14 cellular contexts compared by ENCODE assay signal in the genomic region with DNA sequence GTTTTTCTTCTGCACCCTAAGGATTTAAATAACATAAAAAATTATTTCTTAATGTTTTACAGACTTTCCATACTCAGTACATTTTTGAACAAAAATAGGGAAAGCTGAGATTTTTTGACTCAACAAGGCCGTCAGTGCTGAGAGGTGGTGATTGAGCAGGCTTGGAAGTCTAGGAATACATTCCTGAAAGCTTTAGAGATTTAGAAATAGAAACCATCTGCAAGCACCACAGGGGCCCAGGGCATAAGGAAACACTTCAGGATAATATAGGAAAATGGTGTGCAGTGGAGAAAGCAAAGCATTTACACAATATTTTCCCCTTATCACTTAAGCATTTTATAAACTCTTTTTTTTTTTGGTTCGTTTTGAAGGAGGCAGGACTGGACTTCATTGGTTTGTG. TPM values are rescaled to one million over a fixed set of nuclear protein-coding genes. Genes with fewer than 3 reads are reported as not detected.
DNase-seq lines count a peak whose midpoint lies in the region; ATAC-seq and TF ChIP-seq lines count a peak whose summit lies in the region.
"Had no signal": no experiment of that assay in that cellular context is flagged by ENCODE, and none has a peak within 500 bp of the region (broad histone marks: within the 10 kb centered on the region; RNA-seq: fewer than 3 reads in every experiment).

No MANE protein-coding gene starts in this region.

- H3T11ph ChIP-seq in H9 (ENCODE audit: low read length) = no peak overlapping the region

- H3K23ac ChIP-seq in H9 (ENCODE audit: insufficient read length, low read depth, low read length) = no peak overlapping the region

- H3K27ac ChIP-seq in H9 (ENCODE audit: insufficient read length, low read depth, low read length) = no peak overlapping the region
- H3K27ac ChIP-seq in RWPE2 (ENCODE audit: poor library complexity, severe bottlenecking) = peak overlapping the region; percentile 92
- no peak overlapping the region for H3K27ac ChIP-seq in fibroblast of lung (ENCODE audit: insufficient read depth, low read length)
- peak overlapping the region; percentile 71 for H3K27ac ChIP-seq in osteoblast (ENCODE audit: low read depth, low read length)
- H3K27ac ChIP-seq in right cardiac atrium (ENCODE audit: low read length) = no peak overlapping the region
- no peak overlapping the region for H3K27ac ChIP-seq in effector memory CD4-positive, alpha-beta T cell (ENCODE audit: insufficient read depth, low read length, poor library complexity, severe bottlenecking)
- H3K27ac ChIP-seq: lower lobe of right lung had no signal

- peaks cover 68 to 71% of the 10 kb centered on the region in 2 experiments for H3K4me1 Mint-ChIP-seq in H9
- peaks cover 10% of the 10 kb centered on the region for H3K4me1 Mint-ChIP-seq in activated T-cell treated with anti-CD3 and anti-CD28 coated beads, Interleukin-2, amount 50 U/mL, for 24 hours (ENCODE audit: low read depth)

- H3K4me2 ChIP-seq in H9 (ENCODE audit: insufficient read depth, insufficient read length, low read length) = peak overlapping the region; percentile 13
- peak overlapping the region; percentile 16 for H3K4me2 ChIP-seq in fibroblast of lung (ENCODE audit: extremely low read depth, insufficient read depth, low read length)
- peak overlapping the region; percentile 38 for H3K4me2 ChIP-seq in osteoblast (ENCODE audit: insufficient read depth, low read length)

- no peak overlapping the region for H3K9ac ChIP-seq in H9 (ENCODE audit: extremely low read depth, insufficient read length, low read length)
- H3K9ac ChIP-seq in fibroblast of lung (ENCODE audit: insufficient read depth, low read length) = no peak overlapping the region

- no peak overlapping the region for H2AK5ac ChIP-seq in H9 (ENCODE audit: insufficient read length, low read length)

- peaks cover 8% of the 10 kb centered on the region for H3K23me2 ChIP-seq in H9 (ENCODE audit: insufficient read length, low read depth, low read length, poor library complexity, severe bottlenecking)

- H2BK120ac ChIP-seq in H9 (ENCODE audit: low read depth, low read length, poor library complexity, severe bottlenecking) = no peak overlapping the region

- WGBS in H9 (ENCODE audit: extremely low coverage, insufficient read length, low lambda C conversion rate) = no CpG with 5 or more reads among the region's 2 CpGs
- 59% methylated on average over 2 of the region's 2 CpGs for WGBS in right cardiac atrium

- H2BK12ac ChIP-seq in H9 (ENCODE audit: insufficient read length, low read depth, low read length) = no peak overlapping the region

- H2BK15ac ChIP-seq in H9 (ENCODE audit: low read depth, low read length) = no peak overlapping the region

- H3K18ac ChIP-seq in H9 (ENCODE audit: insufficient read length, low read depth, low read length) = no peak overlapping the region

- H3K14ac ChIP-seq in H9 (ENCODE audit: insufficient read depth, low read length) = no peak overlapping the region

- DNase-seq in H9 = no peak
- no peak for DNase-seq in RWPE2 (ENCODE audit: low spot score)
- no peak for DNase-seq in fibroblast of lung (ENCODE audit: low read depth in 2 of 2)
- DNase-seq in osteoblast (ENCODE audit: insufficient read length, low spot score, missing footprints) = no peak
- no peak for DNase-seq in stimulated activated CD4-positive, alpha-beta T cell treated with anti-CD3 and anti-CD28 coated beads, Interleukin-2, amount 100 ng/mL, for 48 hours
- no peak for DNase-seq in right cardiac atrium
- DNase-seq in activated T-cell treated with anti-CD3 and anti-CD28 coated beads, Interleukin-2, amount 50 U/mL, for 24 hours = no peak
- no peak for DNase-seq in effector memory CD4-positive, alpha-beta T cell
- DNase-seq: GDM1, lower lobe of right lung, Peyer's patch, T-helper 2 cell had no signal

- H2AFZ ChIP-seq in H9 (ENCODE audit: low read length) (no peak overlapping the region), fibroblast of lung (ENCODE audit: low read length) (no peak overlapping the region), osteoblast (ENCODE audit: low read length) (no peak overlapping the region)

- no peak overlapping the region for H3K4ac ChIP-seq in H9 (ENCODE audit: low read depth, low read length)

- no peak overlapping the region for H3K56ac ChIP-seq in H9 (ENCODE audit: insufficient read length, low read depth, low read length)

- H3K36me3 ChIP-seq in RWPE2 (ENCODE audit: low read depth) (peaks cover 63% of the 10 kb centered on the region), fibroblast of lung (ENCODE audit: control insufficient read depth, insufficient read depth, low read length) (no peaks in the 10 kb centered on the region), osteoblast (ENCODE audit: insufficient read depth, low read length) (peaks cover 12% of the 10 kb centered on the region)
- H3K36me3 ChIP-seq in effector memory CD4-positive, alpha-beta T cell (ENCODE audit: control insufficient read depth, insufficient read depth, low read length) = no peaks in the 10 kb centered on the region
- H3K36me3 ChIP-seq: lower lobe of right lung, Peyer's patch had no signal

- H3K9me3 Mint-ChIP-seq in H9 = no peaks in the 10 kb centered on the region
- no peaks in the 10 kb centered on the region for H3K9me3 Mint-ChIP-seq in activated T-cell treated with anti-CD3 and anti-CD28 coated beads, Interleukin-2, amount 50 U/mL, for 24 hours
- H3K9me3 Mint-ChIP-seq: activated T-helper 17 cell treated with anti-CD3 and anti-CD28 coated beads, Interleukin-2, amount 50 U/mL, for 72 hours had no signal

- intact Hi-C loops in right cardiac atrium (cut with DNase I) = no loop called here

- H3K79me2 ChIP-seq in H9 (ENCODE audit: insufficient read depth, low read length) (peaks cover 61% of the 10 kb centered on the region), fibroblast of lung (ENCODE audit: control insufficient read depth, insufficient read depth, low read length) (peaks cover 96% of the 10 kb centered on the region), osteoblast (ENCODE audit: insufficient read depth, low read length) (peaks cover 94% of the 10 kb centered on the region)

- H3K4me1 ChIP-seq in H9 (ENCODE audit: insufficient read depth, low read length) (peaks cover 12% of the 10 kb centered on the region), RWPE2 (ENCODE audit: insufficient read depth, poor library complexity, severe bottlenecking) (peaks cover 70% of the 10 kb centered on the region), fibroblast of lung (ENCODE audit: control insufficient read depth, extremely low read depth, insufficient read depth, low read length) (peaks cover 2% of the 10 kb centered on the region), osteoblast (ENCODE audit: insufficient read depth, low read length) (peaks cover 61% of the 10 kb centered on the region), right cardiac atrium (ENCODE audit: control insufficient read depth, insufficient read depth, low read length) (no peaks in the 10 kb centered on the region)
- H3K4me1 ChIP-seq in effector memory CD4-positive, alpha-beta T cell (ENCODE audit: control insufficient read depth, insufficient read depth, low read length, poor library complexity, severe bottlenecking) = peaks cover 5% of the 10 kb centered on the region
- H3K4me1 ChIP-seq: Peyer's patch had no signal

- H3K27ac Mint-ChIP-seq in H9 = peak overlapping the region; percentile 44 to 95 (median 85)
- no peak overlapping the region for H3K27ac Mint-ChIP-seq in activated T-cell treated with anti-CD3 and anti-CD28 coated beads, Interleukin-2, amount 50 U/mL, for 24 hours
- H3K27ac Mint-ChIP-seq: activated T-helper 17 cell treated with anti-CD3 and anti-CD28 coated beads, Interleukin-2, amount 50 U/mL, for 72 hours had no signal

- TF ChIP-seq CTCF in H9 (conservative IDR thresholded peaks at IDR 0.05) (no peak), RWPE2 (IDR thresholded peaks at IDR 0.05; ENCODE audit: poor library complexity, severe bottlenecking) (no peak), fibroblast of lung (conservative IDR thresholded peaks at IDR 0.05 in 1 of 2, IDR thresholded peaks at IDR 0.05 in 1 of 2; ENCODE audit: low read depth in 1 of 2, low read length in 2 of 2) (no peak), osteoblast (IDR thresholded peaks at IDR 0.05; ENCODE audit: extremely low read depth, low read depth, low read length) (no peak)

- H4K20me1 ChIP-seq in H9 (ENCODE audit: control insufficient read depth, insufficient read depth, insufficient read length) = no peaks in the 10 kb centered on the region
- peaks cover 5% of the 10 kb centered on the region for H4K20me1 ChIP-seq in fibroblast of lung (ENCODE audit: control insufficient read depth, extremely low read depth, insufficient read depth, low read length)
- peaks cover 70% of the 10 kb centered on the region for H4K20me1 ChIP-seq in osteoblast (ENCODE audit: insufficient read depth, low read length)

- no peak for ATAC-seq in RWPE2 (ENCODE audit: low read depth)
- ATAC-seq in right cardiac atrium = no peak
- ATAC-seq: activated T-helper 17 cell treated with anti-CD3 and anti-CD28 coated beads, Interleukin-2, amount 50 U/mL, for 72 hours had no signal

- H2BK20ac ChIP-seq in H9 (ENCODE audit: low read depth, low read length, poor library complexity, severe bottlenecking) = no peak overlapping the region

- no peak overlapping the region for H4K5ac ChIP-seq in H9 (ENCODE audit: insufficient read length, low read depth, low read length)

- no peak overlapping the region for H4K91ac ChIP-seq in H9 (ENCODE audit: insufficient read length, low read depth, low read length)

- H3K27me3 ChIP-seq in H9 (ENCODE audit: insufficient read depth, low read length) (no peaks in the 10 kb centered on the region), RWPE2 (ENCODE audit: insufficient read depth, poor library complexity, severe bottlenecking) (no peaks in the 10 kb centered on the region), fibroblast of lung (ENCODE audit: control insufficient read depth, insufficient read depth, low read length) (no peaks in the 10 kb centered on the region), osteoblast (ENCODE audit: insufficient read depth, low read length) (no peaks in the 10 kb centered on the region), right cardiac atrium (ENCODE audit: control insufficient read depth, insufficient read depth) (no peaks in the 10 kb centered on the region)
- peaks cover 9% of the 10 kb centered on the region for H3K27me3 ChIP-seq in effector memory CD4-positive, alpha-beta T cell (replicated peaks; ENCODE audit: control insufficient read depth, insufficient read depth, low read length, poor library complexity, severe bottlenecking)

- peak overlapping the region; percentile 21 to 64; a peak in 4 of 5 replicates for H3K4me3 Mint-ChIP-seq in H9
- H3K4me3 Mint-ChIP-seq in activated T-cell treated with anti-CD3 and anti-CD28 coated beads, Interleukin-2, amount 50 U/mL, for 24 hours = no peak overlapping the region
- H3K4me3 Mint-ChIP-seq: activated T-helper 17 cell treated with anti-CD3 and anti-CD28 coated beads, Interleukin-2, amount 50 U/mL, for 72 hours had no signal

- H4K8ac ChIP-seq in H9 (replicated peaks; ENCODE audit: insufficient read length, low read depth, low read length) = no peak overlapping the region

- H3K36me3 Mint-ChIP-seq in H9 (ENCODE audit: insufficient read depth in 1 of 3, low read depth in 3 of 3) = peaks cover 17 to 45% (median 30%) of the 10 kb centered on the region in 3 experiments
- H3K36me3 Mint-ChIP-seq in activated T-cell treated with anti-CD3 and anti-CD28 coated beads, Interleukin-2, amount 50 U/mL, for 24 hours (ENCODE audit: low read depth) = no peaks in the 10 kb centered on the region

- H3K9me3 ChIP-seq in H9 (ENCODE audit: control insufficient read depth, low read depth, low read length) (no peaks in the 10 kb centered on the region), RWPE2 (ENCODE audit: severe bottlenecking) (no peaks in the 10 kb centered on the region), fibroblast of lung (ENCODE audit: control insufficient read depth, insufficient read depth, low read depth, low read length) (no peaks in the 10 kb centered on the region), osteoblast (ENCODE audit: low read depth, low read length) (no peaks in the 10 kb centered on the region), right cardiac atrium (ENCODE audit: control insufficient read depth, low read length) (peaks cover 10% of the 10 kb centered on the region)
- H3K9me3 ChIP-seq in effector memory CD4-positive, alpha-beta T cell (ENCODE audit: control insufficient read depth, low read length) = no peaks in the 10 kb centered on the region
- H3K9me3 ChIP-seq: lower lobe of right lung, Peyer's patch had no signal

- H2BK5ac ChIP-seq in H9 (ENCODE audit: insufficient read length, low read length) = no peak overlapping the region

- H3K27me3 Mint-ChIP-seq in H9 (ENCODE audit: low read depth) = no peaks in the 10 kb centered on the region
- H3K27me3 Mint-ChIP-seq in activated T-cell treated with anti-CD3 and anti-CD28 coated beads, Interleukin-2, amount 50 U/mL, for 24 hours = peaks cover 58% of the 10 kb centered on the region

- H3K4me3 ChIP-seq in RWPE2 (ENCODE audit: severe bottlenecking) = no peak overlapping the region
- no peak overlapping the region for H3K4me3 ChIP-seq in fibroblast of lung (replicated peaks in 1 of 4; ENCODE audit: control extremely low read depth in 1 of 4, insufficient read depth in 1 of 4, low read depth in 3 of 4, low read length in 4 of 4)
- no peak overlapping the region for H3K4me3 ChIP-seq in osteoblast (ENCODE audit: insufficient read depth, low read length)
- H3K4me3 ChIP-seq in right cardiac atrium (ENCODE audit: low read length) = no peak overlapping the region
- no peak overlapping the region for H3K4me3 ChIP-seq in effector memory CD4-positive, alpha-beta T cell (ENCODE audit: insufficient read depth, low read depth, low read length, poor library complexity, severe bottlenecking)
- H3K4me3 ChIP-seq: lower lobe of right lung, Peyer's patch, skin epidermis had no signal

- H3K79me1 ChIP-seq in H9 (ENCODE audit: insufficient read depth, low read depth, low read length, poor library complexity, severe bottlenecking) = peaks cover 3% of the 10 kb centered on the region

RNA-seq across cellular contexts. Expression of gene BASP1, which starts 5.2 kb away (rescaled TPM):
- 180 and 188 TPM in 2 replicates for total RNA-seq in H9 (2021)
- 125 and 186 TPM in 2 replicates for total RNA-seq in fibroblast of lung
- 248 and 265 TPM in 2 replicates for polyA plus RNA-seq in fibroblast of lung
- polyA plus RNA-seq in fibroblast of lung (2012) = 186 and 224 TPM in 2 replicates
- polyA minus RNA-seq in fibroblast of lung (ENCODE audit: low replicate concordance) = 10.7 and 18.5 TPM in 2 replicates
- total RNA-seq in osteoblast = 242 and 272 TPM in 2 replicates
- 10 to 100 TPM in 1 of 4 donors, 1 to 10 TPM in 3; 3.8 to 12.0 (median 8.8) TPM for total RNA-seq in right cardiac atrium
- 4.8 TPM for polyA plus RNA-seq in right cardiac atrium

Comparison
In these comparisons a context has a peak if more than half of its experiments do, and no peak if none do; other contexts are left out.
1. H3K27ac ChIP-seq: peak in RWPE2 (single experiment) and osteoblast (single experiment); none in H9 (single experiment), fibroblast of lung (single experiment), right cardiac atrium (single experiment) and effector memory CD4-positive, alpha-beta T cell (single experiment).
2. Peak in every context shown above with its lines, with median percentiles within 50 percentile points of each other: H3K4me2 ChIP-seq.